Comparison of ENCODE assay signal across 1 cellular context in genomic region chr6:28349892-28350737, GRCh38.
A peak's percentile ranks its signal among the peaks of the same experiment; 100 is the strongest.
TF ChIP-seq lines count a peak whose summit lies in the region.

Gene ZKSCAN3 (plus strand): TSS chr6:28349947. CDS start chr6:28359587, 9,640 bp downstream.

TF ChIP-seq in WTC11, 78 proteins besides CTCF, POLR2A, EP300 and RAD21 (continued from another document and continues in another):
- TF ChIP-seq ZBTB43 (CRISPR knock-in tag; IDR thresholded peaks at IDR 0.05): no peak
- TF ChIP-seq E2F1 (CRISPR knock-in tag; IDR thresholded peaks at IDR 0.05): no peak
- TF ChIP-seq IRF2 (CRISPR knock-in tag; IDR thresholded peaks at IDR 0.05; ENCODE audit: borderline replicate concordance, low read depth): no peak
- no peak for TF ChIP-seq ATF3 (CRISPR knock-in tag; conservative IDR thresholded peaks at IDR 0.05)
- no peak for TF ChIP-seq JAZF1 (CRISPR knock-in tag; IDR thresholded peaks at IDR 0.05)
- no peak for TF ChIP-seq CBFB (CRISPR knock-in tag; IDR thresholded peaks at IDR 0.05; ENCODE audit: low read depth)
- 0 out of 2 replicates have a peak, but pooled peaks have one; percentile 51 for TF ChIP-seq CREM (CRISPR knock-in tag; IDR thresholded peaks at IDR 0.05)
- TF ChIP-seq KAT7 (CRISPR knock-in tag; IDR thresholded peaks at IDR 0.05; ENCODE audit: borderline replicate concordance): peak; percentile 78; the same call in 1 of the 2 replicates
- TF ChIP-seq HMGA2 (CRISPR knock-in tag; IDR thresholded peaks at IDR 0.05): no peak
- no peak for TF ChIP-seq ELF4 (CRISPR knock-in tag; IDR thresholded peaks at IDR 0.05; ENCODE audit: low read depth)
- TF ChIP-seq NR1H2 (CRISPR knock-in tag; IDR thresholded peaks at IDR 0.05): no peak
- no peak for TF ChIP-seq FOXJ3 (CRISPR knock-in tag; IDR thresholded peaks at IDR 0.05; ENCODE audit: borderline replicate concordance)
- TF ChIP-seq NFE2L1 (CRISPR knock-in tag; IDR thresholded peaks at IDR 0.05): no peak
- no peak for TF ChIP-seq OVOL2 (CRISPR knock-in tag; IDR thresholded peaks at IDR 0.05; ENCODE audit: borderline replicate concordance)
- TF ChIP-seq GABPB1 (CRISPR knock-in tag; IDR thresholded peaks at IDR 0.05): peak; percentile 58
- TF ChIP-seq ATF6 (CRISPR knock-in tag; IDR thresholded peaks at IDR 0.05): no peak
- TF ChIP-seq USF1 (CRISPR knock-in tag; IDR thresholded peaks at IDR 0.05): no peak
- TF ChIP-seq FOXP1 (CRISPR knock-in tag; IDR thresholded peaks at IDR 0.05; ENCODE audit: borderline replicate concordance): peak; percentile 48
- TF ChIP-seq FOXP4 (CRISPR knock-in tag; IDR thresholded peaks at IDR 0.05): no peak
- no peak for TF ChIP-seq PRDM15 (CRISPR knock-in tag; IDR thresholded peaks at IDR 0.05)
- no peak for TF ChIP-seq ZNF317 (CRISPR knock-in tag; IDR thresholded peaks at IDR 0.05; ENCODE audit: borderline replicate concordance, low read depth)
- TF ChIP-seq ATF2 (CRISPR knock-in tag; IDR thresholded peaks at IDR 0.05; ENCODE audit: borderline replicate concordance, low read depth): no peak
- no peak for TF ChIP-seq ETV6 (CRISPR knock-in tag; IDR thresholded peaks at IDR 0.05)
- TF ChIP-seq RELA (CRISPR knock-in tag; IDR thresholded peaks at IDR 0.05; ENCODE audit: borderline replicate concordance): no peak
- no peak for TF ChIP-seq ZNF425 (CRISPR knock-in tag; conservative IDR thresholded peaks at IDR 0.05)
- no peak for TF ChIP-seq IRF1 (CRISPR knock-in tag; IDR thresholded peaks at IDR 0.05)
- TF ChIP-seq ZMAT4 (CRISPR knock-in tag; IDR thresholded peaks at IDR 0.05): no peak
- no peak for TF ChIP-seq MXD4 (CRISPR knock-in tag; IDR thresholded peaks at IDR 0.05; ENCODE audit: borderline replicate concordance)
- no peak for TF ChIP-seq E2F5 (CRISPR knock-in tag; IDR thresholded peaks at IDR 0.05)
- peak; percentile 23; the same call in 1 of the 2 replicates for TF ChIP-seq TEAD1 (CRISPR knock-in tag; IDR thresholded peaks at IDR 0.05)
- TF ChIP-seq ZNF416 (CRISPR knock-in tag; IDR thresholded peaks at IDR 0.05): no peak
- no peak for TF ChIP-seq E2F4 (CRISPR knock-in tag; IDR thresholded peaks at IDR 0.05; ENCODE audit: borderline replicate concordance, low read depth)
- TF ChIP-seq ZBTB21 (CRISPR knock-in tag; IDR thresholded peaks at IDR 0.05; ENCODE audit: borderline replicate concordance): no peak
- TF ChIP-seq ZNF671 (CRISPR knock-in tag; IDR thresholded peaks at IDR 0.05): no peak
